ENCODE assay signal across 8 cellular contexts in the genomic region with DNA sequence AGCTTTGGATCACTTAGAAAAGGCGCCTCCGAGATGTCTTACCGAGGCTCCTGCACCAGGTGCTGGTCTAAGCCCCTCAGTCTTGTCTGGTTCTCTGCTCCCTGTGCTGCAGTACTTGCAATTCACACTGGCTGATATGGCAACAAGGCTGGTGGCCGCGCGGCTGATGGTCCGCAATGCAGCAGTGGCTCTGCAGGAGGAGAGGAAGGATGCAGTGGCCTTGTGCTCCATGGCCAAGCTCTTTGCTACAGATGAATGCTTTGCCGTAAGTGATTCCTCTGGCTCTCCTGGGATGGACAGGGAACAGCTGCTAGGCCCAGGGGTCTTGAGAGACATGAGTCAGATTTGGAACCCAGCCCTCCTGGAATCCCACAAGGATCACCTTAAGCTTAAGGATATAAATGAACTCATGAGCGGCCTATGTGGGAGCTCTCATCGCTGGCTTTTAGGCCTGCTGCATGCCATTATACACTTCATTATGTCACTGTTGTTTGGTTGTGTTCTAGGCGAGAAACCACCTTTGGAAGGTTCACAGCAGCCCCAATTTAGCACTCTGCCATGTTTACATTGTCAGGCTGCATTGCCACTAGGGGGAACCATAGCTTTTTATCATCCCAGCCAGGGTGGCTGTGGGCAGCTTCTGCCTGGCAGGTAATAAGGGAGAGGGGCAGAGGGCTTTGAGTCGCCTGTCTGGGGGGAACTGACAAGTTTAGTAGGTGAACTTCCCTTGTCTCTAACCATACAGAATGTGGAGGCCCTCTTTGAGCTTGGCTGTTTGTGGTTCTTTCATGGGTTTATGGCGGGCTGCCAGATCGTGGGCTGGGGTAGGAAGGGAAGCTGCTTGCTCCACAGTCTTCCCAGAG. TPM values are rescaled to one million over a fixed set of nuclear protein-coding genes. Genes with fewer than 3 reads are reported as not detected.
DNase-seq lines count a peak whose midpoint lies in the region; ATAC-seq and TF ChIP-seq lines count a peak whose summit lies in the region.

No MANE protein-coding gene starts in this region.

- peak overlapping the region in 1 of 2 donors; percentile 1 for H3K4me3 Mint-ChIP-seq in CD14-positive monocyte

- TF ChIP-seq EP300 in sigmoid colon (IDR thresholded peaks at IDR 0.05) = no peak

- TF ChIP-seq POLR2A in sigmoid colon (IDR thresholded peaks at IDR 0.05) = no peak

- peak; percentile 57 for TF ChIP-seq CTCF in CD14-positive monocyte (IDR thresholded peaks at IDR 0.05)
- peak; percentile 53 for TF ChIP-seq CTCF in GM12865 (IDR thresholded peaks at IDR 0.05; ENCODE audit: insufficient read depth, low read depth, low read length, missing control alignments)
- TF ChIP-seq CTCF in colonic mucosa (IDR thresholded peaks at IDR 0.05) = peak; percentile 48
- TF ChIP-seq CTCF in sigmoid colon (IDR thresholded peaks at IDR 0.05) = peak in 3 of 4 experiments; percentile 12 to 35 (median 17)

- intact Hi-C loops in CD14-positive monocyte (cut with micrococcal nuclease) = no loop called here
- intact Hi-C loops in colonic mucosa (cut with DNase I) = no loop called here
- intact Hi-C loops in sigmoid colon (cut with DNase I) = no loop called here

- DNase-seq in CD14-positive monocyte (ENCODE audit: low spot score) (no peak), GM12865 (ENCODE audit: low read depth) (peak; percentile 42), RPMI8226 (peak; percentile 25), colonic mucosa (no peak), sigmoid colon (no peak)

- H3K4me3 ChIP-seq in GM12865 (ENCODE audit: low read depth, low read length) (no peak overlapping the region), colonic mucosa (no peak overlapping the region), sigmoid colon (no peak overlapping the region)

- H3K9ac ChIP-seq in colonic mucosa (ENCODE audit: low read depth in 2 of 2, low read length in 2 of 2) = no peak overlapping the region

- no peaks in the 10 kb centered on the region for H3K4me1 ChIP-seq in colonic mucosa
- peaks cover 0 to 2% (median 0%) of the 10 kb centered on the region in 4 donors for H3K4me1 ChIP-seq in sigmoid colon

- H3K9me3 Mint-ChIP-seq in CD14-positive monocyte = no peaks in the 10 kb centered on the region

- peaks cover 75 to 86% of the 10 kb centered on the region in 2 donors for H3K36me3 Mint-ChIP-seq in CD14-positive monocyte

- no peak for ATAC-seq in HG02571 (IDR thresholded peaks at IDR 0.05; ENCODE audit: unreplicated experiment)
- ATAC-seq in HG03460 (IDR thresholded peaks at IDR 0.05; ENCODE audit: unreplicated experiment) = no peak
- ATAC-seq in GM21360 (IDR thresholded peaks at IDR 0.05; ENCODE audit: unreplicated experiment) = no peak

- no peak overlapping the region for H3K27ac Mint-ChIP-seq in CD14-positive monocyte

- H3K4me1 Mint-ChIP-seq in CD14-positive monocyte = peaks cover 39% of the 10 kb centered on the region

- peaks cover 27 to 45% (median 28%) of the 10 kb centered on the region in 3 donors for H3K27me3 Mint-ChIP-seq in CD14-positive monocyte (ENCODE audit: low read depth in 3 of 3)

- 91 to 92% methylated on average over 14 of the region's 14 CpGs for WGBS in sigmoid colon, 2 donors

- H3K27me3 ChIP-seq in colonic mucosa (no peaks in the 10 kb centered on the region), sigmoid colon (no peaks in the 10 kb centered on the region)

- H3K36me3 ChIP-seq in colonic mucosa = peaks cover 6% of the 10 kb centered on the region
- H3K36me3 ChIP-seq in sigmoid colon = peaks cover 8 to 85% (median 29%) of the 10 kb centered on the region in 4 donors

- H3K9me3 ChIP-seq in colonic mucosa (no peaks in the 10 kb centered on the region), sigmoid colon (no peaks in the 10 kb centered on the region)

- H3K27ac ChIP-seq in colonic mucosa = no peak overlapping the region
- H3K27ac ChIP-seq in sigmoid colon = no peak overlapping the region

RNA-seq across cellular contexts. Expression of a gene that starts 8.5 kb away (rescaled TPM):
- polyA plus RNA-seq in CD14-positive monocyte (10 to 100 TPM; 16.7 to 19.3 TPM), sigmoid colon (10 to 100 TPM; 19.0 to 31.2 (median 28.0) TPM)
- total RNA-seq in colonic mucosa (10 to 100 TPM; 27.5 to 30.2 TPM), sigmoid colon (10 to 100 TPM; 25.5 to 30.1 (median 26.9) TPM)

RNA-seq across cellular contexts. Expression of a gene that starts 8.7 kb away (rescaled TPM):
- polyA plus RNA-seq in CD14-positive monocyte (10 to 100 TPM; 57.6 to 65.7 TPM), sigmoid colon (10 to 100 TPM; 38.1 to 49.2 (median 48.0) TPM)
- total RNA-seq in colonic mucosa (10 to 100 TPM; 36.5 to 38.2 TPM), sigmoid colon (10 to 100 TPM; 69.9 to 92.2 (median 74.4) TPM)

RNA-seq across cellular contexts. Expression of a gene that starts 14.3 kb away (rescaled TPM):
- not detected for polyA plus RNA-seq in CD14-positive monocyte
- under 1 TPM in 1 of 2 donors, not detected in 1; 0.15 TPM for total RNA-seq in colonic mucosa
- total RNA-seq in sigmoid colon = 1 to 10 TPM in 3 of 4 donors, under 1 TPM in 1; 0.82 to 8.9 (median 4.1) TPM
- polyA plus RNA-seq in sigmoid colon = under 1 TPM in 1 of 3 donors, not detected in 2; 0.25 TPM

RNA-seq across cellular contexts. Expression of a gene that starts 37.4 kb away (rescaled TPM):
- polyA plus RNA-seq in CD14-positive monocyte (10 to 100 TPM; 30.4 to 34.3 TPM), sigmoid colon (10 to 100 TPM; 22.8 to 26.4 (median 22.9) TPM)
- total RNA-seq in colonic mucosa (10 to 100 TPM; 41.4 to 47.4 TPM), sigmoid colon (10 to 100 TPM; 35.7 to 53.7 (median 37.3) TPM)

RNA-seq across cellular contexts. Expression of a gene that starts 38.1 kb away (rescaled TPM):
- 1 to 10 TPM; 4.0 to 6.0 TPM for polyA plus RNA-seq in CD14-positive monocyte
- total RNA-seq in colonic mucosa = 10 to 100 TPM; 12.9 to 45.0 TPM
- 1 to 10 TPM; 6.4 to 8.9 (median 8.0) TPM for total RNA-seq in sigmoid colon
- polyA plus RNA-seq in sigmoid colon = 10 to 100 TPM in 1 of 3 donors, 1 to 10 TPM in 2; 1.8 to 13.0 (median 3.0) TPM

Comparison
In these comparisons a context has a peak if more than half of its experiments do, and no peak if none do; other contexts are left out.
1. DNase-seq: peak in GM12865 (single experiment) and RPMI8226 (single experiment); none in CD14-positive monocyte (single experiment), colonic mucosa (single experiment) and sigmoid colon (single experiment).
2. Peak in every context shown above with its lines, with median percentiles within 50 percentile points of each other: CTCF ChIP-seq.